In the genomic region with DNA sequence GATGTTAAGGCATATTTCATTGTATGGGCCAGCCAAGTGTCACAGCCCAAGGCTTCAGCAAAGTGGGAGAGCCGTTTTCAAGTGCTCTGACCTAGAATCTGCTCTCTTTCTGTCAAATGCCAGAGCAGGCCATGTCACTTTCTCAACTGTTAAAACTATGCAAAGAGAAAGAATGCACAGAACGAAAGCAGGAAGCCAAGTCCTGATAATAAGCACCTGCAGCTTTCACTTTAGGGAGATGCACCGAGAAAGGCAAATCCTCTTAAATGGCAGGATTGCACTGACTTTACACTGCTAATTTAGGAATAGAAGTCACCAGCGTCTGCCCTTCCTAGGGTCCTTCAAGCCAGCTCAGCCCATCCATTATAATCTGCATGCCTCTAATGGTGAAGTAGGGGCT, we compare ENCODE assay signal across 12 cellular contexts. TPM values are rescaled to one million over a fixed set of nuclear protein-coding genes. Genes with fewer than 3 reads are reported as not detected.
DNase-seq lines count a peak whose midpoint lies in the region; ATAC-seq and TF ChIP-seq lines count a peak whose summit lies in the region.
"Had no signal": no experiment of that assay in that cellular context is flagged by ENCODE, and none has a peak within 500 bp of the region (broad histone marks: within the 10 kb centered on the region; RNA-seq: fewer than 3 reads in every experiment).

No MANE protein-coding gene starts in this region.

- no peaks in the 10 kb centered on the region for H3K27me3 ChIP-seq in cardiac muscle cell

- DNase-seq in cardiac muscle cell (ENCODE audit: low read depth in 1 of 2, low spot score in 1 of 2) (peak in 1 of 2 donors; percentile 51), left cardiac atrium (no peak), RPMI8226 (peak; percentile 54), mesothelial cell of epicardium (ENCODE audit: low spot score in 2 of 2, unreplicated experiment in 2 of 2) (peak in 1 of 2 experiments; percentile 10), erythroblast (lab: John Stamatoyannopoulos, UW) (no peak), OCI-M2 (lab: John Stamatoyannopoulos, UW; ENCODE audit: unreplicated experiment) (no peak)
- DNase-seq in natural killer cell treated with Interleukin-12 subunit alpha and Interleukin-12 subunit beta and Interleukin-15 and Interleukin-18, amount 100 ng/mL, for 72 hours (ENCODE audit: low spot score), result no peak
- DNase-seq: anterior cingulate cortex, immature natural killer cell, NCI-H2029 treated with DMSO at 0.1 percent for 48 hours, SHP77 treated with DMSO at 0.1 percent for 48 hours had no signal

- no peaks in the 10 kb centered on the region for H3K36me3 ChIP-seq in cardiac muscle cell

- no peaks in the 10 kb centered on the region for H3K27me3 Mint-ChIP-seq in mesothelial cell of epicardium (ENCODE audit: low read depth)
- H3K27me3 Mint-ChIP-seq in natural killer cell treated with Interleukin-12 subunit alpha and Interleukin-12 subunit beta and Interleukin-15 and Interleukin-18, amount 100 ng/mL, for 72 hours, result peaks cover 2 to 15% of the 10 kb centered on the region in 2 donors

- H3K4me3 ChIP-seq in cardiac muscle cell, result no peak overlapping the region

- TF ChIP-seq POLR2A in erythroblast (IDR thresholded peaks at IDR 0.05; ENCODE audit: low read length), result no peak

- peaks cover 18% of the 10 kb centered on the region for H3K4me1 ChIP-seq in cardiac muscle cell (ENCODE audit: low read depth)

- H3K36me3 Mint-ChIP-seq in mesothelial cell of epicardium, result no peaks in the 10 kb centered on the region
- no peaks in the 10 kb centered on the region for H3K36me3 Mint-ChIP-seq in natural killer cell treated with Interleukin-12 subunit alpha and Interleukin-12 subunit beta and Interleukin-15 and Interleukin-18, amount 100 ng/mL, for 72 hours
- H3K36me3 Mint-ChIP-seq: immature natural killer cell had no signal

- H3K4me1 Mint-ChIP-seq in mesothelial cell of epicardium, result peaks cover 45% of the 10 kb centered on the region
- peaks cover 3 to 8% of the 10 kb centered on the region in 2 donors for H3K4me1 Mint-ChIP-seq in natural killer cell treated with Interleukin-12 subunit alpha and Interleukin-12 subunit beta and Interleukin-15 and Interleukin-18, amount 100 ng/mL, for 72 hours (ENCODE audit: low read depth in 2 of 2)
- H3K4me1 Mint-ChIP-seq: immature natural killer cell had no signal

- no peaks in the 10 kb centered on the region for H3K9me3 ChIP-seq in cardiac muscle cell (ENCODE audit: low read depth)

- intact Hi-C loops in left cardiac atrium (cut with DNase I), result no loop called here

- peak overlapping the region; percentile 61 for H3K27ac ChIP-seq in cardiac muscle cell

- H3K9me3 Mint-ChIP-seq in mesothelial cell of epicardium, result peaks cover 3% of the 10 kb centered on the region
- H3K9me3 Mint-ChIP-seq in natural killer cell treated with Interleukin-12 subunit alpha and Interleukin-12 subunit beta and Interleukin-15 and Interleukin-18, amount 100 ng/mL, for 72 hours, result no peaks in the 10 kb centered on the region
- H3K9me3 Mint-ChIP-seq: immature natural killer cell had no signal

- TF ChIP-seq CTCF in cardiac muscle cell (IDR thresholded peaks at IDR 0.05; ENCODE audit: low read depth, low read length) (no peak), mesothelial cell of epicardium (IDR thresholded peaks at IDR 0.05; ENCODE audit: unreplicated experiment) (no peak)

- no peak overlapping the region for H3K4me3 Mint-ChIP-seq in mesothelial cell of epicardium
- no peak overlapping the region for H3K4me3 Mint-ChIP-seq in natural killer cell treated with Interleukin-12 subunit alpha and Interleukin-12 subunit beta and Interleukin-15 and Interleukin-18, amount 100 ng/mL, for 72 hours
- H3K4me3 Mint-ChIP-seq: immature natural killer cell had no signal

- H3K27ac Mint-ChIP-seq in mesothelial cell of epicardium, result peak overlapping the region; percentile 70
- H3K27ac Mint-ChIP-seq in natural killer cell treated with Interleukin-12 subunit alpha and Interleukin-12 subunit beta and Interleukin-15 and Interleukin-18, amount 100 ng/mL, for 72 hours, result no peak overlapping the region
- H3K27ac Mint-ChIP-seq: immature natural killer cell had no signal

- ATAC-seq in left cardiac atrium (no peak), HG03469 (IDR thresholded peaks at IDR 0.05; ENCODE audit: unreplicated experiment) (no peak)
- no peak for ATAC-seq in natural killer cell treated with Interleukin-12 subunit alpha and Interleukin-12 subunit beta and Interleukin-15 and Interleukin-18, amount 100 ng/mL, for 72 hours

RNA-seq across cellular contexts. Expression of a gene that starts 49.2 kb away (rescaled TPM):
- total RNA-seq in cardiac muscle cell (37.5 and 42.4 TPM in 2 replicates), left cardiac atrium (10 to 100 TPM; 46.4 to 58.4 TPM), mesothelial cell of epicardium (55.2 to 59.1 TPM (median 55.8 TPM) in 3 replicates)
- 154 and 228 TPM in 2 replicates for polyA plus RNA-seq in cardiac muscle cell
- total RNA-seq in natural killer cell treated with Interleukin-12 subunit alpha and Interleukin-12 subunit beta and Interleukin-15 and Interleukin-18, amount 100 ng/mL, for 72 hours, result 10 to 100 TPM; 27.4 to 41.6 TPM
